In the genomic region with DNA sequence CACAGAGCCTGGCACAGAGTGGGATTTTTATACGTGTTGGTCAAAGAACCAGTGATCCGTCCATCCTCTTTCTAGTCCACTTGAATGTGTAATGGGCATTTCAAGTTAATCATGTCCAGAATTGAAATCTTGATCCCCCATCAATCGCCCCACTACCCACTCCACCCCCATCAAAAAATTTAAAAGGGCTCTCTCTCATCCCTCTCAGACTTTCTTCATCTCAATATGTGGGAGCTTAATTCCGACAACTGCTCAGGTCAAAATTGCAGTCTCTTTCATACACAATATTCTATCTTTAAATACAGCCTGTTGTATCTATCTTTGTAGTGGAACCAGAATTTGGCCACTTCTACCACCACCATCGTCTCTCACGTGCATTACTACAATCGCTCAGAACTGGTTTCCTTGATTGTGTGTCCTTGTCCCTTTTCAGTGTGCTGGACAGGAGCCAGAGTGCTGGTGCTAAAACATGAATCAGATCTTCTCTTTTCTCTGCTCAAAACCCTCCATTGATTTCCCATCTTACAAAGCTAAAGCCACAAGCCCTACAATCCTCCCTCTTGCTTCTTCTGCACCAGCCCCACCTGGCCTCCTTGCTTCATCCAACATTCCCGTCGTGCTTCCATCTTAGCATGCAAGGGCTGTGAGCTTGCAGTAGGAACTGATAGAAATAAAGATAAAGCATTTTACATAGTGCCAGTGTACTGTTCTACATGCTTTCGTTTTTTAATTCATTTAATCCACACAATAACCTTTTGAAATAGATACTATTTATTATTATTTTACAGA, we compare ENCODE assay signal across 9 cellular contexts. TPM values are rescaled to one million over a fixed set of nuclear protein-coding genes. Genes with fewer than 3 reads are reported as not detected.
DNase-seq lines count a peak whose midpoint lies in the region; ATAC-seq and TF ChIP-seq lines count a peak whose summit lies in the region.
"Had no signal": no experiment of that assay in that cellular context is flagged by ENCODE, and none has a peak within 500 bp of the region (broad histone marks: within the 10 kb centered on the region; RNA-seq: fewer than 3 reads in every experiment).

No MANE protein-coding gene starts in this region.

- H3K27ac ChIP-seq in HUES48 (ENCODE audit: low read depth, low read length) (no peak overlapping the region), ovary (no peak overlapping the region)

- H3K27me3 ChIP-seq in HUES48 (ENCODE audit: control insufficient read depth, insufficient read depth, low read length) (no peaks in the 10 kb centered on the region), ovary (no peaks in the 10 kb centered on the region)

- WGBS in ovary, 3 donors: 53 to 65% (median 64%) methylated on average over 10 of the region's 10 CpGs

- POLR2A ChIA-PET in HEK293T (lab: Yijun Ruan, JAX): interaction anchor here (0.5 to 2.6 kb wide), 29 partner anchors 8 to 445 kb away, joined by 3 to 16 read pairs (median 4); partner anchors contain the start of genes CCNI2, RAD50, SEPTIN8 and SOWAHA

- H3K4me1 ChIP-seq in HUES48 (ENCODE audit: control insufficient read depth, insufficient read depth, low read length) (0 out of 2 replicates have a peak, but pooled peaks cover 4% of the 10 kb centered on the region), ovary (ENCODE audit: insufficient read depth) (peaks cover 2% of the 10 kb centered on the region)

- intact Hi-C loops in ovary (cut with DNase I): loop anchor here in 1 of 4 donors (10.0 kb wide), 1 partner anchor 77 kb away; the partner anchor contains the start of gene SOWAHA

- H3K27ac Mint-ChIP-seq in naive B cell: peak overlapping the region in 5 of 6 donors; percentile 72 to 92 (median 88)

- no peak overlapping the region for H3K9ac ChIP-seq in HUES48 (ENCODE audit: low read depth, low read length)

- TF ChIP-seq CTCF in AG10803 (conservative IDR thresholded peaks at IDR 0.05; ENCODE audit: low read length): no peak
- no peak for TF ChIP-seq CTCF in astrocyte of the cerebellum (IDR thresholded peaks at IDR 0.05; ENCODE audit: low read depth, low read length, missing control alignments)
- TF ChIP-seq CTCF in ovary (IDR thresholded peaks at IDR 0.05): no peak

- H3K4me3 Mint-ChIP-seq in naive B cell: peak overlapping the region; percentile 86 to 96 (median 94)

- H3K27me3 Mint-ChIP-seq in naive B cell: peaks cover 5 to 14% (median 11%) of the 10 kb centered on the region in 3 donors

- peaks cover 14 to 18% (median 14%) of the 10 kb centered on the region in 3 donors for H3K4me1 Mint-ChIP-seq in naive B cell

- CTCF ChIA-PET in HEK293T (lab: Yijun Ruan, JAX): interaction anchor here (0.7 to 1.2 kb wide), 4 partner anchors 9 to 82 kb away, joined by 4 to 7 read pairs (median 4); partner anchors contain the start of gene CCNI2

- H3K9me3 ChIP-seq in HUES48 (ENCODE audit: control insufficient read depth, insufficient read depth, low read length) (no peaks in the 10 kb centered on the region), ovary (no peaks in the 10 kb centered on the region)
- H3K9me3 ChIP-seq: esophagus squamous epithelium had no signal

- peaks cover 4% of the 10 kb centered on the region; the same call in 1 of the 2 replicates for H3K36me3 ChIP-seq in HUES48 (ENCODE audit: control insufficient read depth, insufficient read depth, low read length)
- no peaks in the 10 kb centered on the region for H3K36me3 ChIP-seq in ovary

- DNase-seq in AG10803 (ENCODE audit: low read depth) (no peak), astrocyte of the cerebellum (ENCODE audit: low read depth) (no peak), naive B cell (no peak), cerebellar cortex (ENCODE audit: low spot score) (no peak), glomerular visceral epithelial cell (ENCODE audit: extremely low spot score) (no peak), ovary (no peak), HEK293T (ENCODE audit: extremely low spot score) (no peak)

- H3K9me3 Mint-ChIP-seq in naive B cell: peaks cover 0 to 5% (median 3%) of the 10 kb centered on the region in 7 donors

- no peak for TF ChIP-seq EP300 in ovary (IDR thresholded peaks at IDR 0.05)

- in situ Hi-C loops in astrocyte of the cerebellum (cut with HindIII; ENCODE audit: low sequenced_read_pairs): no loop called here

- no peak for ATAC-seq in naive B cell (ENCODE audit: low read depth in 2 of 2)

- no peak for TF ChIP-seq POLR2A in ovary (IDR thresholded peaks at IDR 0.05)

- H3K36me3 Mint-ChIP-seq in naive B cell: peaks cover 0 to 7% of the 10 kb centered on the region in 2 donors

- H3K4me3 ChIP-seq in AG10803 (ENCODE audit: low read length): peak overlapping the region; percentile 84
- peak overlapping the region; percentile 76 for H3K4me3 ChIP-seq in HUES48 (ENCODE audit: low read depth, low read length)
- peak overlapping the region; percentile 91 for H3K4me3 ChIP-seq in astrocyte of the cerebellum (ENCODE audit: low read depth, low read length)
- H3K4me3 ChIP-seq in ovary: no peak overlapping the region

TF ChIP-seq in HEK293T, 16 proteins besides CTCF, POLR2A, EP300 and RAD21:
- TF ChIP-seq FOXK2 (IDR thresholded peaks at IDR 0.05) (no peak), SP1 (IDR thresholded peaks at IDR 0.05) (no peak), NFRKB (IDR thresholded peaks at IDR 0.05) (no peak), FOXA1 (IDR thresholded peaks at IDR 0.05) (no peak), ELF4 (IDR thresholded peaks at IDR 0.05) (no peak), TARDBP (IDR thresholded peaks at IDR 0.05) (no peak), HDGF (IDR thresholded peaks at IDR 0.05; ENCODE audit: borderline replicate concordance) (no peak), PKNOX1 (IDR thresholded peaks at IDR 0.05) (no peak), CTBP1 (IDR thresholded peaks at IDR 0.05; ENCODE audit: borderline replicate concordance) (no peak), LEF1 (IDR thresholded peaks at IDR 0.05; ENCODE audit: borderline replicate concordance) (no peak), FOXM1 (IDR thresholded peaks at IDR 0.05; ENCODE audit: borderline replicate concordance) (no peak), ZNF384 (IDR thresholded peaks at IDR 0.05) (no peak), ARNT (IDR thresholded peaks at IDR 0.05) (no peak), SUZ12 (IDR thresholded peaks at IDR 0.05) (no peak), L3MBTL2 (conservative IDR thresholded peaks at IDR 0.05) (no peak), BHLHE40 (IDR thresholded peaks at IDR 0.05; ENCODE audit: borderline replicate concordance) (no peak)

RNA-seq across cellular contexts. Expression of gene KIF3A, which starts 0.8 kb away (rescaled TPM):
- 10 to 100 TPM in 1 of 6 donors, 1 to 10 TPM in 5; 4.3 to 10.2 (median 7.3) TPM for polyA plus RNA-seq in naive B cell (ENCODE audit: low read depth in 6 of 6)
- 10 to 100 TPM in 4 of 7 donors, 1 to 10 TPM in 3; 8.0 to 13.0 (median 11.3) TPM for total RNA-seq in ovary
- polyA plus RNA-seq in ovary: 1 to 10 TPM; 4.2 to 9.0 TPM

RNA-seq across cellular contexts. Expression of gene CCNI2, which starts 9.1 kb away (rescaled TPM):
- not detected for polyA plus RNA-seq in naive B cell (ENCODE audit: low read depth in 6 of 6)
- 1 to 10 TPM in 1 of 7 donors, under 1 TPM in 1, not detected in 5; 0.10 to 1.4 TPM for total RNA-seq in ovary
- polyA plus RNA-seq in ovary: under 1 TPM; 0.32 to 0.67 TPM

RNA-seq across cellular contexts. Expression of gene SEPTIN8, which starts 38.9 kb away (rescaled TPM):
- polyA plus RNA-seq in naive B cell (ENCODE audit: low read depth in 6 of 6) (under 1 TPM in 4 of 6 donors, not detected in 2; 0.11 to 0.27 (median 0.22) TPM), ovary (10 to 100 TPM; 23.5 to 36.8 TPM)
- 10 to 100 TPM; 18.7 to 54.5 (median 40.3) TPM for total RNA-seq in ovary

Comparison
In these comparisons a context has a peak if more than half of its experiments do, and no peak if none do; other contexts are left out.
1. RNA of gene SEPTIN8, which starts 38.9 kb away (polyA plus RNA-seq): 23.5 to 36.8 TPM in ovary; 0.11 to 0.27 TPM in naive B cell; every median in the first group is over 10 times any median in the second.